8 cellular contexts compared by ENCODE assay signal in genomic region chr11:130428692-130429681, GRCh38. TPM values are rescaled to one million over a fixed set of nuclear protein-coding genes. Genes with fewer than 3 reads are reported as not detected.
A peak's percentile ranks its signal among the peaks of the same experiment; 100 is the strongest.
DNase-seq lines count a peak whose midpoint lies in the region; ATAC-seq, FAIRE-seq and TF ChIP-seq lines count a peak whose summit lies in the region.
"Had no signal": no experiment of that assay in that cellular context is flagged by ENCODE, and none has a peak within 500 bp of the region (broad histone marks: within the 10 kb centered on the region; RNA-seq: fewer than 3 reads in every experiment).

No MANE protein-coding gene starts in this region.

- CTCF ChIA-PET in HCT116 (lab: Charles Lee) = no interaction called here
- CTCF ChIA-PET in WTC11 (lab: Charles Lee) = interaction anchor here (0.6 to 9.2 kb wide), 8 partner anchors 14 to 433 kb away, joined by 3 to 152 read pairs (median 4); no protein-coding TSS in a partner anchor

- H3K9ac ChIP-seq in HCT116 (ENCODE audit: low read length) = no peak overlapping the region
- no peak overlapping the region for H3K9ac ChIP-seq in skeletal muscle satellite cell (ENCODE audit: low read depth, low read length)

- no peaks in the 10 kb centered on the region for H3K36me3 Mint-ChIP-seq in WTC11

- FAIRE-seq in frontal cortex (lab: Jason Lieb, UNC) = no peak

- no peaks in the 10 kb centered on the region for H3K9me3 ChIP-seq in HCT116 (ENCODE audit: control insufficient read depth in 1 of 2, insufficient read depth in 1 of 2, low read depth in 1 of 2, low read length in 2 of 2)
- H3K9me3 ChIP-seq in right cardiac atrium (ENCODE audit: control insufficient read depth, low read length) = no peaks in the 10 kb centered on the region
- no peaks in the 10 kb centered on the region for H3K9me3 ChIP-seq in skeletal muscle satellite cell (replicated peaks; ENCODE audit: low read length)

- DNase-seq in HCT116 (ENCODE audit: low read depth, low spot score) (no peak), WTC11 (ENCODE audit: low spot score) (no peak), right cardiac atrium (no peak), SHP77 treated with DMSO at 0.1 percent for 48 hours (lab: John Stamatoyannopoulos, UW) (no peak), GM03348 (ENCODE audit: low spot score) (no peak), frontal cortex (ENCODE audit: low spot score in 2 of 2) (no peak)
- DNase-seq: NCI-H1436 treated with DMSO at 0.1 percent for 48 hours had no signal

- BruUV-seq in HCT116 (replicated peaks; lab: Mats Ljungman, UMichigan) = no TSS peak

- H3K79me2 ChIP-seq in HCT116 (ENCODE audit: insufficient read depth, low read length) = no peaks in the 10 kb centered on the region

- H3K4me3 ChIP-seq in HCT116 (replicated peaks in 1 of 2; ENCODE audit: low read depth in 1 of 2, low read length in 2 of 2) (no peak overlapping the region), right cardiac atrium (ENCODE audit: low read length) (peak overlapping the region; percentile 64), skeletal muscle satellite cell (ENCODE audit: low read length) (peak overlapping the region; percentile 50)

- no peaks in the 10 kb centered on the region for H3K9me2 ChIP-seq in HCT116 (ENCODE audit: insufficient read depth)

- H3K27me3 ChIP-seq in HCT116 (ENCODE audit: insufficient read depth, low read length) = peaks cover 40% of the 10 kb centered on the region
- H3K27me3 ChIP-seq in right cardiac atrium (ENCODE audit: control insufficient read depth, insufficient read depth) = no peaks in the 10 kb centered on the region
- H3K27me3 ChIP-seq in skeletal muscle satellite cell (ENCODE audit: control insufficient read depth, insufficient read depth, low read length) = peaks cover 62% of the 10 kb centered on the region

- no peak overlapping the region for H3K4me2 ChIP-seq in HCT116 (ENCODE audit: low read length)
- peak overlapping the region; percentile 76 for H3K4me2 ChIP-seq in skeletal muscle satellite cell (ENCODE audit: low read length)

- RAD21 ChIA-PET in HCT116 (lab: Charles Lee; ENCODE audit: low non-redundant PET in 1 of 2, low total read pairs in 2 of 2, uncharacterized antibody in 2 of 2, unreplicated experiment in 2 of 2) = no interaction called here

- no peaks in the 10 kb centered on the region for H3K4me1 ChIP-seq in HCT116 (ENCODE audit: control insufficient read depth in 1 of 2, insufficient read depth in 2 of 2, low read length in 2 of 2)
- no peaks in the 10 kb centered on the region for H3K4me1 ChIP-seq in right cardiac atrium (ENCODE audit: control insufficient read depth, insufficient read depth, low read length)
- peaks cover 13% of the 10 kb centered on the region for H3K4me1 ChIP-seq in skeletal muscle satellite cell (ENCODE audit: control insufficient read depth, insufficient read depth, low read length)

- POLR2A ChIA-PET in HCT116 (lab: Charles Lee) (no interaction called here), WTC11 (lab: Charles Lee) (no interaction called here)

- intact Hi-C loops in HCT116 (cut with micrococcal nuclease) (no loop called here), right cardiac atrium (cut with DNase I) (loop anchor here (2.0 to 10.0 kb wide), 4 partner anchors 212 to 217 kb away; no protein-coding TSS in a partner anchor)

- peak overlapping the region; percentile 85 for H3K4me3 Mint-ChIP-seq in WTC11

- no peak overlapping the region for H3K27ac ChIP-seq in HCT116 (ENCODE audit: low read depth, low read length)
- no peak overlapping the region for H3K27ac ChIP-seq in right cardiac atrium (ENCODE audit: low read length)

- H3K9me3 Mint-ChIP-seq in WTC11 = no peaks in the 10 kb centered on the region

- no peaks in the 10 kb centered on the region for H4K20me1 ChIP-seq in HCT116 (ENCODE audit: insufficient read depth)

- TF ChIP-seq CTCF in HCT116 (IDR thresholded peaks at IDR 0.05 in 2 of 3, conservative IDR thresholded peaks at IDR 0.05 in 1 of 3; ENCODE audit: borderline replicate concordance in 1 of 3, insufficient read depth in 1 of 3, low read depth in 2 of 3, low read length in 2 of 3) = no peak
- no peak for TF ChIP-seq CTCF in WTC11 (IDR thresholded peaks at IDR 0.05)

- ATAC-seq in HCT116 = no peak
- ATAC-seq in WTC11 = no peak
- no peak for ATAC-seq in right cardiac atrium

- WGBS in right cardiac atrium = 15% methylated on average over 19 of the region's 19 CpGs

- TF ChIP-seq POLR2A in HCT116 (IDR thresholded peaks at IDR 0.05; ENCODE audit: borderline replicate concordance, extremely low read depth, insufficient read depth, insufficient read length) = no peak

- H2AFZ ChIP-seq in HCT116 (ENCODE audit: low read depth, low read length, poor library complexity, severe bottlenecking) = no peak overlapping the region

- peaks cover 25% of the 10 kb centered on the region for H3K4me1 Mint-ChIP-seq in WTC11

- TF ChIP-seq RAD21 in HCT116 (IDR thresholded peaks at IDR 0.05; ENCODE audit: low read depth) = peak; percentile 30

- H3K36me3 ChIP-seq in HCT116 (ENCODE audit: control insufficient read depth in 1 of 2, insufficient read depth in 2 of 2, low read length in 2 of 2) (no peaks in the 10 kb centered on the region), skeletal muscle satellite cell (ENCODE audit: insufficient read depth, low read length) (no peaks in the 10 kb centered on the region)

- peaks cover 46% of the 10 kb centered on the region for H3K27me3 Mint-ChIP-seq in WTC11 (ENCODE audit: low read depth)

- H3K27ac Mint-ChIP-seq in WTC11 = no peak overlapping the region

TF ChIP-seq in HCT116, 20 proteins besides CTCF, POLR2A, EP300 and RAD21:
- no peak for TF ChIP-seq SRF (IDR thresholded peaks at IDR 0.05; ENCODE audit: low read depth)
- no peak for TF ChIP-seq ELF1 (IDR thresholded peaks at IDR 0.05; ENCODE audit: borderline replicate concordance, low read depth)
- no peak for TF ChIP-seq ATF3 (IDR thresholded peaks at IDR 0.05)
TF ChIP-seq in HCT116: peak in this region for 0.

TF ChIP-seq in WTC11, 78 proteins besides CTCF, POLR2A, EP300 and RAD21:
- TF ChIP-seq NFATC4 (CRISPR knock-in tag; IDR thresholded peaks at IDR 0.05) (no peak), ATF1 (CRISPR knock-in tag; IDR thresholded peaks at IDR 0.05) (0 out of 2 replicates have a peak, but pooled peaks have one; percentile 3), ARID4B (CRISPR knock-in tag; IDR thresholded peaks at IDR 0.05; ENCODE audit: borderline replicate concordance) (no peak)

RNA-seq across cellular contexts. Expression of gene ADAMTS8, which starts 0.6 kb away (rescaled TPM):
- total RNA-seq in HCT116 (2021; ENCODE audit: unreplicated experiment) (0.07 TPM), WTC11 (2021) (9.9 to 10.4 TPM (median 10.2 TPM) in 3 replicates), right cardiac atrium (10 to 100 TPM in 1 of 4 donors, 1 to 10 TPM in 1, under 1 TPM in 2; 0.45 to 10.1 (median 0.95) TPM), frontal cortex (2.4 TPM)
- polyA plus RNA-seq in HCT116 (2012) = not detected in 2 replicates
- 0.88 TPM for polyA plus RNA-seq in right cardiac atrium
- under 0.01 and 0.25 TPM in 2 replicates for total RNA-seq in skeletal muscle satellite cell (2012; rRNA removed)

RNA-seq across cellular contexts. Expression of gene ADAMTS15, which starts 19.5 kb away (rescaled TPM):
- total RNA-seq in HCT116 (2021; ENCODE audit: unreplicated experiment) (0.44 TPM), WTC11 (2021) (3.1 to 3.7 TPM (median 3.2 TPM) in 3 replicates), right cardiac atrium (10 to 100 TPM; 13.4 to 30.2 (median 30.0) TPM), frontal cortex (2.4 TPM)
- polyA plus RNA-seq in HCT116 (2012) = 0.20 and 0.22 TPM in 2 replicates
- polyA plus RNA-seq in right cardiac atrium = 13.7 TPM
- total RNA-seq in skeletal muscle satellite cell (2012; rRNA removed) = 15.5 and 45.9 TPM in 2 replicates

Comparison
In these comparisons a context has a peak if more than half of its experiments do, and no peak if none do; other contexts are left out.
1. H3K4me3 ChIP-seq: peak in right cardiac atrium (single experiment) and skeletal muscle satellite cell (single experiment); none in HCT116 (0 of 2).